1 cellular context compared by ENCODE assay signal in genomic region chr17:45867702-45868101, GRCh38.
TF ChIP-seq lines count a peak whose summit lies in the region.

No MANE protein-coding gene starts in this region.

TF ChIP-seq in K562, 482 proteins besides CTCF, POLR2A, EP300 and RAD21 (continued from another document and continues in another):
- TF ChIP-seq HBP1 (CRISPR knock-in tag; IDR thresholded peaks at IDR 0.05) (no peak), PTTG1 (tag; IDR thresholded peaks at IDR 0.05; ENCODE audit: low read depth) (peak; percentile 78), SMC3 (conservative IDR thresholded peaks at IDR 0.05; ENCODE audit: insufficient read depth, low read depth, low read length) (no peak), SIN3A (IDR thresholded peaks at IDR 0.05; ENCODE audit: borderline replicate concordance in 2 of 2, control insufficient read depth in 1 of 2, low read depth in 2 of 2, low read length in 2 of 2) (no peak), ZNF584 (CRISPR knock-in tag; IDR thresholded peaks at IDR 0.05; ENCODE audit: low read depth) (0 out of 2 replicates have a peak, but pooled peaks have one; percentile 62), SMAD1 (IDR thresholded peaks at IDR 0.05; ENCODE audit: low read depth, low read length, partially characterized antibody) (no peak), FOS (IDR thresholded peaks at IDR 0.05; ENCODE audit: extremely low read depth, insufficient read length) (no peak), STAT5B (CRISPR knock-in tag; IDR thresholded peaks at IDR 0.05) (no peak), ZC3H11A (IDR thresholded peaks at IDR 0.05; ENCODE audit: low read depth, low read length) (no peak), ETS2 (tag; IDR thresholded peaks at IDR 0.05; ENCODE audit: borderline replicate concordance, poor library complexity, severe bottlenecking) (no peak), HMGN3 (IDR thresholded peaks at IDR 0.05; ENCODE audit: borderline replicate concordance, extremely low read depth, insufficient read length, low read depth, low read length) (no peak), GATAD2A (IDR thresholded peaks at IDR 0.05) (no peak), ZNF398 (CRISPR knock-in tag; IDR thresholded peaks at IDR 0.05) (no peak), ZBTB12 (CRISPR knock-in tag; IDR thresholded peaks at IDR 0.05) (peak; percentile 32; the same call in 1 of the 2 replicates), CC2D1A (IDR thresholded peaks at IDR 0.05) (no peak), ILK (tag; IDR thresholded peaks at IDR 0.05; ENCODE audit: borderline replicate concordance, low read depth) (no peak), ZNF3 (CRISPR knock-in tag; IDR thresholded peaks at IDR 0.05) (no peak), KDM4B (IDR thresholded peaks at IDR 0.05; ENCODE audit: borderline replicate concordance in 2 of 2, low read depth in 1 of 2) (no peak), POLR2AphosphoS2 (IDR thresholded peaks at IDR 0.05; ENCODE audit: low read length) (no peak), ZNF395 (CRISPR knock-in tag; IDR thresholded peaks at IDR 0.05) (peak; percentile 66; the same call in 1 of the 2 replicates), RBM17 (IDR thresholded peaks at IDR 0.05; ENCODE audit: borderline replicate concordance, low read depth, low read length) (no peak), TFE3 (CRISPR knock-in tag; IDR thresholded peaks at IDR 0.05) (peak; percentile 91), ETV6 (IDR thresholded peaks at IDR 0.05; ENCODE audit: borderline replicate concordance in 1 of 2, low read depth in 2 of 2, low read length in 1 of 2) (no peak), ETV6 (CRISPR knock-in tag; IDR thresholded peaks at IDR 0.05; ENCODE audit: borderline replicate concordance) (no peak), KAT7 (CRISPR knock-in tag; IDR thresholded peaks at IDR 0.05; ENCODE audit: borderline replicate concordance) (no peak), SIN3B (IDR thresholded peaks at IDR 0.05; ENCODE audit: low read depth) (no peak), ZNF274 (IDR thresholded peaks at IDR 0.05; ENCODE audit: borderline replicate concordance, low read depth, low read length) (no peak), SRSF9 (IDR thresholded peaks at IDR 0.05; ENCODE audit: borderline replicate concordance, low read depth, low read length) (no peak), CREB3 (tag; conservative IDR thresholded peaks at IDR 0.05; ENCODE audit: low read depth) (no peak; the same call in 1 of the 2 replicates), SIX5 (IDR thresholded peaks at IDR 0.05; ENCODE audit: borderline replicate concordance in 1 of 2, insufficient read depth in 1 of 2, low read depth in 1 of 2, low read length in 2 of 2) (no peak), NBN (IDR thresholded peaks at IDR 0.05; ENCODE audit: low read depth) (no peak), HMBOX1 (IDR thresholded peaks at IDR 0.05) (no peak), EHMT2 (IDR thresholded peaks at IDR 0.05) (no peak), ZNF77 (CRISPR knock-in tag; IDR thresholded peaks at IDR 0.05) (no peak), MGA (IDR thresholded peaks at IDR 0.05) (peak; percentile 36; the same call in 1 of the 2 replicates), CBFA2T2 (conservative IDR thresholded peaks at IDR 0.05) (0 out of 2 replicates have a peak, but pooled peaks have one; percentile 22)
